Comparison of ENCODE assay signal across 8 cellular contexts in the genomic region with DNA sequence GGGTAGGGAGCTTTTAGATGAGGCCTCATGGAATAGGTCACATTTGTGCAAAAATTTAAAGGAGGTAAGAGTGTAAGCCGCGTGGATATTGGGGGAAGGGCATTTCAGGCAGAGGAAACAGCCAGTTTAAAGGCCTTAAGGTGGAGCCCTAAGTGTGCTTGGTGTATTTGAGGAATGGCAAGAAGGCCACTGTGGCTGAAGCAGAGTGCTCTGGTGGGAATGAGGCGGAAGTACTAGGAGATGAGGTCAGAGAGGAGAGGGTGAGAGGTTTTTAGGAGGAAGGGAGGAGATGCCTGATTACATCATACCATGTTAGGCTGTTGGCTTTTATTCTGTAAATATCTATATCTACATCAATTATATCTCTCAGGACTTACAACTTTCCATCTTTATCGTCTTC.
DNase-seq lines count a peak whose midpoint lies in the region; ATAC-seq and TF ChIP-seq lines count a peak whose summit lies in the region.
"Not testable (repeated sequence)": the region's sequence is repeated elsewhere in the genome, so short reads cannot be mapped to it uniquely, and the experiment has no call there.

No MANE protein-coding gene starts in this region.

- BruUV-seq in HCT116 (replicated peaks; lab: Mats Ljungman, UMichigan): not testable (repeated sequence)

- peak in 1 of 4 donors; percentile 26 for TF ChIP-seq EP300 in upper lobe of left lung (IDR thresholded peaks at IDR 0.05)

- not testable (repeated sequence) for H3K27me3 ChIP-seq in HCT116 (ENCODE audit: insufficient read depth, low read length); lower lobe of right lung (ENCODE audit: low read depth); upper lobe of left lung

- POLR2A ChIA-PET in HCT116 (lab: Charles Lee): not testable (repeated sequence)

- H3K9me3 ChIP-seq in HCT116 (ENCODE audit: control insufficient read depth in 1 of 2, insufficient read depth in 1 of 2, low read depth in 1 of 2, low read length in 2 of 2); lower lobe of right lung; upper lobe of left lung: not testable (repeated sequence)

- TF ChIP-seq RAD21 in HCT116 (IDR thresholded peaks at IDR 0.05; ENCODE audit: low read depth): peak; percentile 28; the same call in 1 of the 2 replicates

- not testable (repeated sequence) for H3K9me2 ChIP-seq in HCT116 (ENCODE audit: insufficient read depth)

- TF ChIP-seq CTCF in HCT116 (IDR thresholded peaks at IDR 0.05 in 2 of 3, conservative IDR thresholded peaks at IDR 0.05 in 1 of 3; ENCODE audit: borderline replicate concordance in 1 of 3, insufficient read depth in 1 of 3, low read depth in 2 of 3, low read length in 2 of 3); choroid plexus epithelial cell (conservative IDR thresholded peaks at IDR 0.05; ENCODE audit: low read depth, low read length); glutamatergic neuron (IDR thresholded peaks at IDR 0.05; ENCODE audit: partially characterized antibody, unreplicated experiment); lower lobe of right lung (IDR thresholded peaks at IDR 0.05): not testable (repeated sequence)
- TF ChIP-seq CTCF in upper lobe of left lung (IDR thresholded peaks at IDR 0.05): peak in 1 of 6 experiments; percentile 11

- not testable (repeated sequence) for H3K9ac ChIP-seq in HCT116 (ENCODE audit: low read length)

- H3K27me3 Mint-ChIP-seq in glutamatergic neuron (ENCODE audit: unreplicated experiment): not testable (repeated sequence)

- H3K4me1 Mint-ChIP-seq in glutamatergic neuron (ENCODE audit: low read depth, unreplicated experiment): not testable (repeated sequence)

- H3K36me3 Mint-ChIP-seq in glutamatergic neuron (ENCODE audit: unreplicated experiment): not testable (repeated sequence)

- RAD21 ChIA-PET in HCT116 (lab: Charles Lee; ENCODE audit: low non-redundant PET in 1 of 2, low total read pairs in 2 of 2, uncharacterized antibody in 2 of 2, unreplicated experiment in 2 of 2): not testable (repeated sequence)

- CTCF ChIA-PET in HCT116 (lab: Charles Lee): not testable (repeated sequence)

- not testable (repeated sequence) for H3K4me1 ChIP-seq in HCT116 (ENCODE audit: control insufficient read depth in 1 of 2, insufficient read depth in 2 of 2, low read length in 2 of 2); lower lobe of right lung; upper lobe of left lung

- TF ChIP-seq POLR2A in HCT116 (IDR thresholded peaks at IDR 0.05; ENCODE audit: borderline replicate concordance, extremely low read depth, insufficient read depth, insufficient read length); upper lobe of left lung (IDR thresholded peaks at IDR 0.05): not testable (repeated sequence)

- not testable (repeated sequence) for H3K4me2 ChIP-seq in HCT116 (ENCODE audit: low read length)

- peak overlapping the region; percentile 64 for H3K27ac Mint-ChIP-seq in glutamatergic neuron (ENCODE audit: unreplicated experiment)

- H2AFZ ChIP-seq in HCT116 (ENCODE audit: low read depth, low read length, poor library complexity, severe bottlenecking): not testable (repeated sequence)

- ATAC-seq in HCT116 (peak; percentile 27; the same call in 1 of the 2 replicates), lower lobe of right lung (peak; percentile 90), upper lobe of left lung (ENCODE audit: low FRiP score in 2 of 2) (peak; percentile 69 to 78)

- H3K79me2 ChIP-seq in HCT116 (ENCODE audit: insufficient read depth, low read length): not testable (repeated sequence)

- not testable (repeated sequence) for H3K27ac ChIP-seq in HCT116 (ENCODE audit: low read depth, low read length); lower lobe of right lung; upper lobe of left lung

- not testable (repeated sequence) for H3K4me3 Mint-ChIP-seq in glutamatergic neuron (ENCODE audit: unreplicated experiment)

- 37 to 38% methylated on average over 3 of the region's 4 CpGs for WGBS in upper lobe of left lung, 2 donors

- not testable (repeated sequence) for H3K36me3 ChIP-seq in HCT116 (ENCODE audit: control insufficient read depth in 1 of 2, insufficient read depth in 2 of 2, low read length in 2 of 2); lower lobe of right lung; upper lobe of left lung

- intact Hi-C loops in HCT116 (cut with micrococcal nuclease); lower lobe of right lung (cut with DNase I): not testable (repeated sequence)

- H3K9me3 Mint-ChIP-seq in glutamatergic neuron (ENCODE audit: unreplicated experiment): not testable (repeated sequence)

- not testable (repeated sequence) for H3K4me3 ChIP-seq in HCT116 (replicated peaks in 1 of 2; ENCODE audit: low read depth in 1 of 2, low read length in 2 of 2); choroid plexus epithelial cell (ENCODE audit: low read depth, low read length); lower lobe of right lung; upper lobe of left lung

- not testable (repeated sequence) for H4K20me1 ChIP-seq in HCT116 (ENCODE audit: insufficient read depth)

- DNase-seq in CD1c-positive myeloid dendritic cell (ENCODE audit: extremely low spot score) (peak; percentile 19), MV-4-11 (lab: John Stamatoyannopoulos, UW) (peak; percentile 53), SW480 (ENCODE audit: low spot score) (peak; percentile 1), choroid plexus epithelial cell (ENCODE audit: low read depth) (peak; percentile 3), lower lobe of right lung (peak; percentile 45), upper lobe of left lung (peak in 1 of 2 donors; percentile 72)
- not testable (repeated sequence) for DNase-seq in HCT116 (ENCODE audit: low read depth, low spot score); glutamatergic neuron

Comparison
In these comparisons a context has a peak if more than half of its experiments do, and no peak if none do; other contexts are left out.
1. ATAC-seq: peak in every context shown above with its lines; median percentile 90 in lower lobe of right lung; 74 in upper lobe of left lung; 27 in HCT116.